ENCODE assay signal across 8 cellular contexts in the genomic region with DNA sequence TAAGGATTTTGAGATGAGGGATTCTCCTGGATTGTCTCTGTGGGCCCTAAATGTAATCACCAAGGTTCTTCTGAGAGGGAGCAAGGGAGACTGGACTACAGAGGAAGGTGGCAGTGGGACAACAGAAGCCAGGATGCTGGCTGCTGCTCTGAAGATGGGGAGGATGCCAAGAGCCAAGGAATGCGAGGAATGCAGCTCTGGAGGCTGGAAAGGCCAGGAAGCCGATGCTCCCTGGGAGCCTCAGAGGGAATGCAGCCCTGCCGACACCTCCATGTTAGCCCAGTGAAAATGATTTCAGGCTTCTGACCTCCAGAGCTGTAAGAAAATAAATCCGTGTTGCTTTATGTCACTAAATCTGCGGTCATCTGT. TPM values are rescaled to one million over a fixed set of nuclear protein-coding genes. Genes with fewer than 3 reads are reported as not detected.
A peak's percentile ranks its signal among the peaks of the same experiment; 100 is the strongest.
DNase-seq lines count a peak whose midpoint lies in the region; ATAC-seq and TF ChIP-seq lines count a peak whose summit lies in the region.

No MANE protein-coding gene starts in this region.

- H4K20me1 ChIP-seq in mammary epithelial cell (ENCODE audit: insufficient read depth, low read length): no peaks in the 10 kb centered on the region

- H3K9ac ChIP-seq in mammary epithelial cell (ENCODE audit: insufficient read depth, low read length) (no peak overlapping the region), endodermal cell (ENCODE audit: extremely low read depth, low read length, poor library complexity, severe bottlenecking) (no peak overlapping the region), mesenchymal stem cell (ENCODE audit: low read length) (peak overlapping the region; percentile 18)

- H3K36me3 ChIP-seq in mammary epithelial cell (ENCODE audit: insufficient read depth, low read length): peaks cover 8% of the 10 kb centered on the region
- peaks cover 91% of the 10 kb centered on the region for H3K36me3 ChIP-seq in endodermal cell (ENCODE audit: control insufficient read depth, insufficient read depth, low read length)
- peaks cover 52 to 73% of the 10 kb centered on the region in 2 experiments for H3K36me3 ChIP-seq in mesenchymal stem cell (ENCODE audit: control insufficient read depth in 1 of 2, insufficient read depth in 2 of 2, low read depth in 1 of 2, low read length in 2 of 2)

- no peak overlapping the region for H2AFZ ChIP-seq in mammary epithelial cell (ENCODE audit: low read depth, low read length)
- H2AFZ ChIP-seq in mesenchymal stem cell (ENCODE audit: low read depth, low read length): no peak overlapping the region

- peaks cover 50% of the 10 kb centered on the region for H3K4me1 Mint-ChIP-seq in endodermal cell
- H3K4me1 Mint-ChIP-seq in activated CD8-positive, alpha-beta memory T cell treated with anti-CD3 and anti-CD28 coated beads, Interleukin-2, amount 10 ng/mL, durations not matched to agents 7 days and 5 days: no peaks in the 10 kb centered on the region

- H3K14ac ChIP-seq in mesenchymal stem cell (ENCODE audit: low read length in 2 of 2): no peak overlapping the region

- peak overlapping the region in 1 of 2 experiments; percentile 13 for H3K18ac ChIP-seq in mesenchymal stem cell (ENCODE audit: low read depth in 1 of 2, low read length in 2 of 2)

- no peak overlapping the region for H2BK5ac ChIP-seq in mesenchymal stem cell (ENCODE audit: low read depth, low read length, poor library complexity, severe bottlenecking)

- WGBS in mammary epithelial cell (ENCODE audit: low coverage, missing lambda C conversion rate): 44% methylated on average over 5 of the region's 5 CpGs
- 82 to 87% methylated on average over 5 of the region's 5 CpGs for WGBS in endodermal cell (ENCODE audit: insufficient coverage in 1 of 2, insufficient read length in 1 of 2), 2 experiments
- 21% methylated on average over 5 of the region's 5 CpGs for WGBS in mesenchymal stem cell

- H3K27ac Mint-ChIP-seq in endodermal cell: peak overlapping the region; percentile 82
- no peak overlapping the region for H3K27ac Mint-ChIP-seq in activated CD8-positive, alpha-beta memory T cell treated with anti-CD3 and anti-CD28 coated beads, Interleukin-2, amount 10 ng/mL, durations not matched to agents 7 days and 5 days

- no peak overlapping the region for H3K23ac ChIP-seq in mesenchymal stem cell (ENCODE audit: low read length in 2 of 2)

- H4K8ac ChIP-seq in mesenchymal stem cell (ENCODE audit: low read length): peak overlapping the region; percentile 78

- H3K4me1 ChIP-seq in mammary epithelial cell (ENCODE audit: insufficient read depth, low read length): peaks cover 12% of the 10 kb centered on the region
- H3K4me1 ChIP-seq in endodermal cell (ENCODE audit: control insufficient read depth, insufficient read depth, low read length): peaks cover 22% of the 10 kb centered on the region
- H3K4me1 ChIP-seq in mesenchymal stem cell (ENCODE audit: control insufficient read depth, insufficient read depth, low read depth, low read length): peaks cover 41% of the 10 kb centered on the region

- dilution Hi-C loops in mammary epithelial cell (cut with HindIII; ENCODE audit: low sequenced_read_pairs): no loop called here

- H2BK120ac ChIP-seq in mesenchymal stem cell (ENCODE audit: low read depth, low read length): no peak overlapping the region

- no peak overlapping the region for H3K4me3 Mint-ChIP-seq in endodermal cell
- no peak overlapping the region for H3K4me3 Mint-ChIP-seq in activated CD8-positive, alpha-beta memory T cell treated with anti-CD3 and anti-CD28 coated beads, Interleukin-2, amount 10 ng/mL, durations not matched to agents 7 days and 5 days

- peak overlapping the region; percentile 85 to 89 for H2BK12ac ChIP-seq in mesenchymal stem cell (ENCODE audit: low read length in 2 of 2)

- H3K4me2 ChIP-seq in mammary epithelial cell (ENCODE audit: insufficient read depth, low read depth, low read length): no peak overlapping the region
- H3K4me2 ChIP-seq in mesenchymal stem cell (ENCODE audit: low read length, poor library complexity, severe bottlenecking): no peak overlapping the region

- peak overlapping the region in 1 of 2 experiments; percentile 40 for H3K4ac ChIP-seq in mesenchymal stem cell (ENCODE audit: low read depth in 1 of 2, low read length in 2 of 2)

- H3K9me3 ChIP-seq in mammary epithelial cell (replicated peaks; ENCODE audit: insufficient read depth, low read length) (no peaks in the 10 kb centered on the region), endodermal cell (ENCODE audit: control insufficient read depth, low read length) (no peaks in the 10 kb centered on the region), mesenchymal stem cell (ENCODE audit: control insufficient read depth, low read length) (no peaks in the 10 kb centered on the region)

- DNase-seq in T47D (ENCODE audit: low read depth in 1 of 2, low spot score in 1 of 2) (peak; percentile 61 to 89), mammary epithelial cell (no peak), endodermal cell (peak; percentile 90), mesenchymal stem cell (peak; percentile 53), head of caudate nucleus (no peak), inferior parietal cortex (ENCODE audit: extremely low spot score) (no peak), NCI-H1048 (lab: John Stamatoyannopoulos, UW) (no peak)
- no peak for DNase-seq in activated CD8-positive, alpha-beta memory T cell treated with anti-CD3 and anti-CD28 coated beads, Interleukin-2, amount 10 ng/mL, durations not matched to agents 7 days and 5 days

- no TSS peak for BruUV-seq in mammary epithelial cell (replicated peaks; lab: Mats Ljungman, UMichigan)

- H3K27me3 ChIP-seq in mammary epithelial cell (ENCODE audit: insufficient read depth, low read length) (no peaks in the 10 kb centered on the region), endodermal cell (ENCODE audit: control insufficient read depth, insufficient read depth, low read length, poor library complexity, severe bottlenecking) (no peaks in the 10 kb centered on the region), mesenchymal stem cell (ENCODE audit: control insufficient read depth in 1 of 2, insufficient read depth in 1 of 2, low read length in 2 of 2) (no peaks in the 10 kb centered on the region)

- no peak for TF ChIP-seq CTCF in mammary epithelial cell (conservative IDR thresholded peaks at IDR 0.05 in 1 of 2, IDR thresholded peaks at IDR 0.05 in 1 of 2; ENCODE audit: extremely low read depth in 1 of 2, insufficient read depth in 1 of 2, low read depth in 1 of 2, low read length in 2 of 2)
- no peak for TF ChIP-seq CTCF in endodermal cell (conservative IDR thresholded peaks at IDR 0.05)

- no peak overlapping the region for H3K27ac ChIP-seq in mammary epithelial cell (ENCODE audit: insufficient read depth, low read depth, low read length)
- H3K27ac ChIP-seq in endodermal cell (ENCODE audit: low read depth, low read length): peak overlapping the region; percentile 35
- H3K27ac ChIP-seq in mesenchymal stem cell (ENCODE audit: low read length, poor library complexity, severe bottlenecking): peak overlapping the region; percentile 87

- ATAC-seq in activated CD8-positive, alpha-beta memory T cell treated with anti-CD3 and anti-CD28 coated beads, Interleukin-2, amount 10 ng/mL, durations not matched to agents 7 days and 5 days: no peak

- intact Hi-C loops in mammary epithelial cell (cut with micrococcal nuclease) (no loop called here), head of caudate nucleus (cut with DNase I) (no loop called here)

- H3K4me3 ChIP-seq in mammary epithelial cell (replicated peaks in 1 of 3; ENCODE audit: insufficient read depth in 1 of 3, low read depth in 2 of 3, low read length in 3 of 3) (no peak overlapping the region), endodermal cell (ENCODE audit: low read length) (no peak overlapping the region), mesenchymal stem cell (ENCODE audit: insufficient read depth in 1 of 2, low read depth in 1 of 2, low read length in 2 of 2) (no peak overlapping the region)

- H3K79me1 ChIP-seq in mesenchymal stem cell (replicated peaks; ENCODE audit: low read length, poor library complexity, severe bottlenecking): peaks cover 52% of the 10 kb centered on the region

- peaks cover 79% of the 10 kb centered on the region for H3K36me3 Mint-ChIP-seq in endodermal cell (ENCODE audit: low read depth)
- no peaks in the 10 kb centered on the region for H3K36me3 Mint-ChIP-seq in activated CD8-positive, alpha-beta memory T cell treated with anti-CD3 and anti-CD28 coated beads, Interleukin-2, amount 10 ng/mL, durations not matched to agents 7 days and 5 days

- H3K27me3 Mint-ChIP-seq in endodermal cell (ENCODE audit: insufficient read depth): no peaks in the 10 kb centered on the region
- peaks cover 34% of the 10 kb centered on the region for H3K27me3 Mint-ChIP-seq in activated CD8-positive, alpha-beta memory T cell treated with anti-CD3 and anti-CD28 coated beads, Interleukin-2, amount 10 ng/mL, durations not matched to agents 7 days and 5 days

- no peak overlapping the region for H4K91ac ChIP-seq in mesenchymal stem cell (ENCODE audit: low read length)

- no peak overlapping the region for H2AK5ac ChIP-seq in mesenchymal stem cell (ENCODE audit: low read length, severe bottlenecking)

- CTCF ChIA-PET in mammary epithelial cell (lab: Charles Lee; ENCODE audit: low non-redundant PET): no interaction called here
- CTCF ChIA-PET in activated CD8-positive, alpha-beta memory T cell treated with anti-CD3 and anti-CD28 coated beads, Interleukin-2, amount 10 ng/mL, durations not matched to agents 7 days and 5 days (lab: Charles Lee): no interaction called here

- H3K9me3 Mint-ChIP-seq in endodermal cell: no peaks in the 10 kb centered on the region
- H3K9me3 Mint-ChIP-seq in activated CD8-positive, alpha-beta memory T cell treated with anti-CD3 and anti-CD28 coated beads, Interleukin-2, amount 10 ng/mL, durations not matched to agents 7 days and 5 days (ENCODE audit: low read depth): no peaks in the 10 kb centered on the region

- in situ Hi-C loops in T47D (cut with HindIII; ENCODE audit: low pct_unique_long_range_greater_than_20kb, low sequenced_read_pairs): no loop called here
- in situ Hi-C loops in mammary epithelial cell (cut with MboI; ENCODE audit: low sequenced_read_pairs in 2 of 2): no loop called here

- no peaks in the 10 kb centered on the region for H3K79me2 ChIP-seq in mammary epithelial cell (ENCODE audit: insufficient read depth, low read length)

- peak overlapping the region; percentile 94 for H2BK15ac ChIP-seq in mesenchymal stem cell (ENCODE audit: low read depth, poor library complexity, severe bottlenecking)

RNA-seq across cellular contexts. Expression of a gene that starts 44.0 kb away (rescaled TPM):
- total RNA-seq in mammary epithelial cell (10 to 100 TPM; 28.2 to 41.6 TPM), endodermal cell (10 to 100 TPM; 53.9 to 60.8 TPM)
- polyA plus RNA-seq in mammary epithelial cell: 58.2 TPM
- 22.9 TPM for polyA minus RNA-seq in mammary epithelial cell
- 30.3 TPM for polyA plus RNA-seq in endodermal cell (2013, experiment 1 of 2)
- polyA plus RNA-seq in endodermal cell (2013, experiment 2 of 2): 25.0 TPM
- 10.5 TPM for polyA plus RNA-seq in mesenchymal stem cell (2013, experiment 1 of 2)
- 10.9 TPM for polyA plus RNA-seq in mesenchymal stem cell (2013, experiment 2 of 2)
- 10 to 100 TPM; 33.4 to 50.1 TPM for total RNA-seq in activated CD8-positive, alpha-beta memory T cell treated with anti-CD3 and anti-CD28 coated beads, Interleukin-2, amount 10 ng/mL, durations not matched to agents 7 days and 5 days

Comparison
In these comparisons a context has a peak if more than half of its experiments do, and no peak if none do; other contexts are left out.
1. DNase-seq: peak in T47D (2 of 2), endodermal cell (single experiment) and mesenchymal stem cell (single experiment); none in mammary epithelial cell (single experiment), activated CD8-positive, alpha-beta memory T cell treated with anti-CD3 and anti-CD28 coated beads, Interleukin-2, amount 10 ng/mL, durations not matched to agents 7 days and 5 days (single experiment), head of caudate nucleus (0 of 42), inferior parietal cortex (single experiment) and NCI-H1048 (single experiment).